In genomic region chr2:86107031-86107430, GRCh38 we compare ENCODE assay signal across 8 cellular contexts. TPM values are rescaled to one million over a fixed set of nuclear protein-coding genes. Genes with fewer than 3 reads are reported as not detected.
DNase-seq lines count a peak whose midpoint lies in the region; ATAC-seq and TF ChIP-seq lines count a peak whose summit lies in the region.

No MANE protein-coding gene starts in this region.

- in situ Hi-C loops in astrocyte of the cerebellum (cut with HindIII; ENCODE audit: low sequenced_read_pairs): no loop called here

- DNase-seq in left ventricle myocardium inferior (no peak), left ventricle myocardium superior (no peak), astrocyte of the cerebellum (ENCODE audit: low read depth) (no peak), memory B cell (ENCODE audit: low spot score in 2 of 2) (no peak), aorta (no peak)
- no peak for DNase-seq in stimulated activated CD4-positive, alpha-beta T cell treated with anti-CD3 and anti-CD28 coated beads, Interleukin-15, amount 100 ng/mL, for 24 hours
- no peak for DNase-seq in activated CD4-positive, CD25-positive, alpha-beta regulatory T cell (lab: John Stamatoyannopoulos, UW)

- H3K4me1 Mint-ChIP-seq in memory B cell: peaks cover 38% of the 10 kb centered on the region

- H3K27me3 ChIP-seq in left ventricle myocardium inferior (ENCODE audit: low read depth) (no peaks in the 10 kb centered on the region), aorta (ENCODE audit: control insufficient read depth in 1 of 2, insufficient read depth in 2 of 2, low read length in 1 of 2) (no peaks in the 10 kb centered on the region)

- no peaks in the 10 kb centered on the region for H3K27me3 Mint-ChIP-seq in memory B cell

- TF ChIP-seq CTCF in left ventricle myocardium inferior (IDR thresholded peaks at IDR 0.05; ENCODE audit: borderline replicate concordance) (no peak), astrocyte of the cerebellum (IDR thresholded peaks at IDR 0.05; ENCODE audit: low read depth, low read length, missing control alignments) (no peak)

- H3K9me3 ChIP-seq in left ventricle myocardium inferior (replicated peaks) (no peaks in the 10 kb centered on the region), aorta (ENCODE audit: control insufficient read depth, low read length) (no peaks in the 10 kb centered on the region)

- H3K4me1 ChIP-seq in left ventricle myocardium inferior: peaks cover 55% of the 10 kb centered on the region
- peaks cover 0 to 4% of the 10 kb centered on the region in 2 donors for H3K4me1 ChIP-seq in aorta (ENCODE audit: control insufficient read depth in 1 of 2, insufficient read depth in 2 of 2, low read length in 2 of 2)

- no peak overlapping the region for H3K27ac ChIP-seq in left ventricle myocardium inferior (replicated peaks)
- H3K27ac ChIP-seq in aorta (ENCODE audit: low read depth in 1 of 2, low read length in 2 of 2): no peak overlapping the region

- H3K4me3 ChIP-seq in left ventricle myocardium inferior (peak overlapping the region; percentile 91), astrocyte of the cerebellum (ENCODE audit: low read depth, low read length) (peak overlapping the region; percentile 78), aorta (ENCODE audit: low read length in 2 of 2) (peak overlapping the region; percentile 72 to 90)

- peak overlapping the region; percentile 96 for H3K4me3 Mint-ChIP-seq in memory B cell

- intact Hi-C loops in left ventricle myocardium inferior (cut with micrococcal nuclease): no loop called here
- intact Hi-C loops in left ventricle myocardium superior (cut with micrococcal nuclease): loop anchor here (10.0 kb wide), 1 partner anchor 338 kb away; the partner anchor contains the start of gene KDM3A
- intact Hi-C loops in aorta (cut with DNase I): no loop called here

- H3K27ac Mint-ChIP-seq in memory B cell: peak overlapping the region; percentile 99

- H3K9me3 Mint-ChIP-seq in memory B cell: no peaks in the 10 kb centered on the region

- H3K36me3 ChIP-seq in left ventricle myocardium inferior: peaks cover 51% of the 10 kb centered on the region
- peaks cover 0 to 2% of the 10 kb centered on the region in 2 donors for H3K36me3 ChIP-seq in aorta (ENCODE audit: control insufficient read depth in 1 of 2, insufficient read depth in 2 of 2, low read length in 1 of 2)

- ATAC-seq in left ventricle myocardium superior (no peak), memory B cell (ENCODE audit: low read depth) (no peak), aorta (ENCODE audit: low FRiP score) (no peak), HG03196 (IDR thresholded peaks at IDR 0.05; ENCODE audit: unreplicated experiment) (no peak)

- peaks cover 20% of the 10 kb centered on the region for H3K36me3 Mint-ChIP-seq in memory B cell

- 27% methylated on average over 5 of the region's 5 CpGs for WGBS in aorta, 2 donors

RNA-seq across cellular contexts. Expression of gene PTCD3, which starts 1.0 kb away (rescaled TPM):
- total RNA-seq in left ventricle myocardium inferior (158 TPM), left ventricle myocardium superior (158 TPM), aorta (10 to 100 TPM; 59.6 to 86.3 TPM)
- polyA plus RNA-seq in aorta: 10 to 100 TPM in 1 of 2 donors, 1 to 10 TPM in 1; 4.4 to 47.1 TPM

RNA-seq across cellular contexts. Expression of gene POLR1A, which starts 1.3 kb away (rescaled TPM):
- total RNA-seq in left ventricle myocardium inferior: 16.3 TPM
- 15.4 TPM for total RNA-seq in left ventricle myocardium superior
- total RNA-seq in aorta: 10 to 100 TPM; 28.2 to 31.5 TPM
- polyA plus RNA-seq in aorta: 1 to 10 TPM; 1.4 to 4.7 TPM
